ENCODE assay signal across 1 cellular context in the genomic region with DNA sequence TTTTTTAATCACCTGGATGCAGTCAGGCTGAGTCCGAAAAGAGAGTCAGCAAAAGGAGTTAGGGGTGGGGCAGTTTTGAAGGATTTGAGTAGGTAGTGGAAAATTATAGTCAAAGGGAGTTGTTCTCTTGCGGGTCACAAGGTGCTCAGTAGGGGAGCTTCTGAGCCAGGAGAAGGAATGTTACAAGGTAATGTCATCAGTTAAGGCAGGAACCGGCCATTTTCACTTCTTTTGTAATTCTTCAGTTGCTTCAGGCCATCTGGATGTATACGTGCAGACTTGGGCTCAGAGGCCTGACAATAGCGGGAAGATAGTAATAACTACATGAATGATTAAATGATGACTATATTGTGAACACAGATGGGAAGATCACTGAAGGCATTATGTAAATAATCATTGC.
A peak's percentile ranks its signal among the peaks of the same experiment; 100 is the strongest.
TF ChIP-seq lines count a peak whose summit lies in the region.

No MANE protein-coding gene starts in this region.

TF ChIP-seq in H1, 55 proteins besides CTCF, POLR2A, EP300 and RAD21:
- TF ChIP-seq KDM5A (IDR thresholded peaks at IDR 0.05; ENCODE audit: low read length), result no peak
- no peak for TF ChIP-seq BCL11A (IDR thresholded peaks at IDR 0.05; ENCODE audit: low read depth in 2 of 2, low read length in 2 of 2)
- TF ChIP-seq SP1 (IDR thresholded peaks at IDR 0.05; ENCODE audit: low read depth, low read length), result 0 out of 2 replicates have a peak, but pooled peaks have one; percentile 26
- TF ChIP-seq, protein P1, sequence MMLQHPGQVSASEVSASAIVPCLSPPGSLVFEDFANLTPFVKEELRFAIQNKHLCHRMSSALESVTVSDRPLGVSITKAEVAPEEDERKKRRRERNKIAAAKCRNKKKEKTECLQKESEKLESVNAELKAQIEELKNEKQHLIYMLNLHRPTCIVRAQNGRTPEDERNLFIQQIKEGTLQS (IDR thresholded peaks at IDR 0.05; ENCODE audit: insufficient read depth, low read depth, low read length), result no peak
- no peak for TF ChIP-seq TAF1 (IDR thresholded peaks at IDR 0.05; ENCODE audit: low read depth, low read length)
- TF ChIP-seq PHF8 (conservative IDR thresholded peaks at IDR 0.05; ENCODE audit: low read depth, low read length), result no peak
- TF ChIP-seq SIN3A (conservative IDR thresholded peaks at IDR 0.05 in 1 of 2, IDR thresholded peaks at IDR 0.05 in 1 of 2; ENCODE audit: low read depth in 1 of 2, low read length in 2 of 2), result no peak
- TF ChIP-seq TBP (IDR thresholded peaks at IDR 0.05; ENCODE audit: low read depth, low read length), result no peak
- no peak for TF ChIP-seq SP2 (IDR thresholded peaks at IDR 0.05; ENCODE audit: low read length)
- no peak for TF ChIP-seq CBX8 (IDR thresholded peaks at IDR 0.05; ENCODE audit: borderline replicate concordance, low read depth, low read length)
- TF ChIP-seq, protein P2, sequence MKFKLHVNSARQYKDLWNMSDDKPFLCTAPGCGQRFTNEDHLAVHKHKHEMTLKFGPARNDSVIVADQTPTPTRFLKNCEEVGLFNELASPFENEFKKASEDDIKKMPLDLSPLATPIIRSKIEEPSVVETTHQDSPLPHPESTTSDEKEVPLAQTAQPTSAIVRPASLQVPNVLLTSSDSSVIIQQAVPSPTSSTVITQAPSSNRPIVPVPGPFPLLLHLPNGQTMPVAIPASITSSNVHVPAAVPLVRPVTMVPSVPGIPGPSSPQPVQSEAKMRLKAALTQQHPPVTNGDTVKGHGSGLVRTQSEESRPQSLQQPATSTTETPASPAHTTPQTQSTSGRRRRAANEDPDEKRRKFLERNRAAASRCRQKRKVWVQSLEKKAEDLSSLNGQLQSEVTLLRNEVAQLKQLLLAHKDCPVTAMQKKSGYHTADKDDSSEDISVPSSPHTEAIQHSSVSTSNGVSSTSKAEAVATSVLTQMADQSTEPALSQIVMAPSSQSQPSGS (IDR thresholded peaks at IDR 0.05; ENCODE audit: low read length), result peak; percentile 57; the same call in 1 of the 2 replicates
- TF ChIP-seq MAFK (IDR thresholded peaks at IDR 0.05; ENCODE audit: low read depth, low read length), result no peak
- peak; percentile 62 for TF ChIP-seq YY1 (IDR thresholded peaks at IDR 0.05; ENCODE audit: low read depth, low read length)
- TF ChIP-seq SP4 (IDR thresholded peaks at IDR 0.05; ENCODE audit: low read length), result no peak
- no peak for TF ChIP-seq KDM4A (IDR thresholded peaks at IDR 0.05; ENCODE audit: low read depth, low read length, severe bottlenecking)
- no peak for TF ChIP-seq POU5F1 (IDR thresholded peaks at IDR 0.05; ENCODE audit: low read depth, low read length)
- TF ChIP-seq HDAC2 (IDR thresholded peaks at IDR 0.05; ENCODE audit: borderline replicate concordance in 1 of 2, low read depth in 2 of 2, low read length in 2 of 2), result peak in 1 of 2 experiments; percentile 54; a peak in 1 of 4 replicates
- no peak for TF ChIP-seq RFX5 (IDR thresholded peaks at IDR 0.05; ENCODE audit: borderline replicate concordance, low read depth, low read length)
